ENCODE assay signal across 17 cellular contexts in the genomic region with DNA sequence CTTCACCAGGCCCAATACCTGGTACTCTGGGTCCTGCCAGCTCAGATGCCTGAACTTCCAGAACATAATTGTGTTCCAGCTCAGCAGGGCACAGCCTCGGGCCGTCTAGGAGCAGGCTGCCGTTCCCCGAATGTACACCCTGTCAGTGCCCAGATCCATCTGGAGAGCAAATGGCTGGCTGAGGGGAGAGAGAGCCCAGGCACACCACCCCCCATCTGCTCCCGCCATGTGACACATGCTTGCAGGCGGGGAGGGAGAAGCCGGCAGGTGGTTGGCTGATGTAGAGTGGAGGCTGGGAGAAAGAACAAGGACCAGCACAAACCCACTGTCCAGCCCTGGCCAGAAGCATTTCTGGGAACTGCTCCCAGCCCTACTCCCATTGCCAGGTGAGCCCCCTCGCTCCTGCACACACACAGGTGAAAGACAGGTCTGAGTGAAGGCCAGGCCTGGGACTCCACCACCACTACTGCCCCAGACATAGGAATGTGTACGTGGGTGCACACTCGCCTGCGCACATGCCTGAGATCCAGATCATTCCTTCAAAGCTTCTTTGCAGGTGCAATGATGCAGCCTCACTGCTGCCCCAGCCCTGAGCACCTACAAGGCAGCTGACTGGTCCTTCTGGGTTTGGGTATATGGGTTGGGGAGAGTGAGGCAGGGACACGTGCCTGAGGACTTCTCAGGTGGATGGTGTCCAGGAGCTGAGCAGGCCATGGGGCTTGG. TPM values are rescaled to one million over a fixed set of nuclear protein-coding genes. Genes with fewer than 3 reads are reported as not detected.
DNase-seq lines count a peak whose midpoint lies in the region; ATAC-seq and TF ChIP-seq lines count a peak whose summit lies in the region.
"Had no signal": no experiment of that assay in that cellular context is flagged by ENCODE, and none has a peak within 500 bp of the region (broad histone marks: within the 10 kb centered on the region; RNA-seq: fewer than 3 reads in every experiment).

No MANE protein-coding gene starts in this region.

- H3K9me2 ChIP-seq in GM23338 (ENCODE audit: insufficient read depth), result no peaks in the 10 kb centered on the region

- H3K4me3 ChIP-seq in GM23338 (peak overlapping the region; percentile 35; the same call in 1 of the 2 replicates), rectal smooth muscle tissue (ENCODE audit: low read length) (no peak overlapping the region), spleen (no peak overlapping the region)

- H3K79me2 ChIP-seq in GM23338 (replicated peaks; ENCODE audit: insufficient read depth), result no peaks in the 10 kb centered on the region; the same call in 1 of the 2 replicates
- H3K79me2 ChIP-seq: parathyroid adenoma had no signal

- H3K27ac ChIP-seq in GM23338 (ENCODE audit: low read depth) (no peak overlapping the region), rectal smooth muscle tissue (ENCODE audit: low read depth, low read length) (peak overlapping the region; percentile 47), spleen (no peak overlapping the region)
- H3K27ac ChIP-seq: HL-60, parathyroid adenoma had no signal

- H3K9me3 Mint-ChIP-seq in GM23338, result no peaks in the 10 kb centered on the region

- no peak overlapping the region for H3K27ac Mint-ChIP-seq in GM23338

- H3K27me3 ChIP-seq in GM23338 (ENCODE audit: insufficient read depth) (no peaks in the 10 kb centered on the region), rectal smooth muscle tissue (ENCODE audit: control insufficient read depth, insufficient read depth, low read length) (no peaks in the 10 kb centered on the region), spleen (replicated peaks in 1 of 7) (peaks cover 0 to 4% (median 0%) of the 10 kb centered on the region in 7 donors)

- H3F3A ChIP-seq in GM23338 (replicated peaks; ENCODE audit: low read depth), result no peaks in the 10 kb centered on the region

- peaks cover 54% of the 10 kb centered on the region for H3K4me1 ChIP-seq in GM23338 (ENCODE audit: insufficient read depth)
- peaks cover 21% of the 10 kb centered on the region for H3K4me1 ChIP-seq in rectal smooth muscle tissue (ENCODE audit: control insufficient read depth, insufficient read depth, low read length)
- peaks cover 0 to 23% (median 15%) of the 10 kb centered on the region in 6 donors for H3K4me1 ChIP-seq in spleen

- no peak overlapping the region for H3K4me3 Mint-ChIP-seq in GM23338

- TF ChIP-seq POLR2A in spleen (IDR thresholded peaks at IDR 0.05), result no peak

- WGBS in spleen, 5 donors, result 92 to 96% (median 93%) methylated on average over 7 to 12 of the region's 12 CpGs

- DNase-seq in GM23338 (ENCODE audit: low spot score), result no peak
- peak; percentile 70 for DNase-seq in RPMI7951 (ENCODE audit: low read depth)
- peak; percentile 59 for DNase-seq in Right ventricle myocardium superior
- no peak for DNase-seq in spleen
- no peak for DNase-seq in DMS79 (lab: John Stamatoyannopoulos, UW)
- no peak for DNase-seq in iPS-NIHi7 (ENCODE audit: extremely low spot score)
- DNase-seq in NCI-H146 (lab: John Stamatoyannopoulos, UW), result no peak
- DNase-seq: activated CD4-positive, alpha-beta T cell treated with anti-CD3 and anti-CD28 coated beads for 1 hour; GOT3; NCI-H2107; stimulated activated CD8-positive, alpha-beta memory T cell treated with anti-CD3 and anti-CD28 coated beads, Interleukin-4, amount 100 ng/mL, for 48 hours; T-helper 1 cell had no signal

- no peak overlapping the region for H3K9ac ChIP-seq in rectal smooth muscle tissue (ENCODE audit: low read length)
- H3K9ac ChIP-seq: parathyroid adenoma had no signal

- peak overlapping the region; percentile 73 for H3K4me2 ChIP-seq in GM23338

- H3K4me1 Mint-ChIP-seq in GM23338, result peaks cover 62% of the 10 kb centered on the region

- no peaks in the 10 kb centered on the region for H3K36me3 ChIP-seq in GM23338 (ENCODE audit: insufficient read depth)
- no peaks in the 10 kb centered on the region for H3K36me3 ChIP-seq in rectal smooth muscle tissue (ENCODE audit: control insufficient read depth, insufficient read depth, low read length)
- H3K36me3 ChIP-seq in spleen, result no peaks in the 10 kb centered on the region

- TF ChIP-seq CTCF in GM23338 (conservative IDR thresholded peaks at IDR 0.05; ENCODE audit: low read depth in 2 of 2) (no peak), spleen (IDR thresholded peaks at IDR 0.05 in 8 of 11, conservative IDR thresholded peaks at IDR 0.05 in 3 of 11) (no peak)

- ATAC-seq in GM23338 (no peak), Right ventricle myocardium superior (ENCODE audit: poor library complexity) (peak; percentile 32)

- no peaks in the 10 kb centered on the region for H4K20me1 ChIP-seq in GM23338 (replicated peaks; ENCODE audit: insufficient read depth)

- H2AFZ ChIP-seq in GM23338, result no peak overlapping the region
- H2AFZ ChIP-seq: parathyroid adenoma had no signal

- H3K36me3 Mint-ChIP-seq in GM23338 (ENCODE audit: low read depth), result no peaks in the 10 kb centered on the region; the same call in 2 of the 3 replicates

- H3K9me3 ChIP-seq in spleen, result no peaks in the 10 kb centered on the region

- intact Hi-C loops in Right ventricle myocardium superior (cut with DNase I) (no loop called here), spleen (cut with DNase I; ENCODE audit: low total_unique reads) (no loop called here)

- peaks cover 7% of the 10 kb centered on the region for H3K27me3 Mint-ChIP-seq in GM23338 (ENCODE audit: insufficient read depth, low read depth, poor library complexity)

TF ChIP-seq in GM23338, 12 proteins besides CTCF, POLR2A, EP300 and RAD21:
- TF ChIP-seq POLR2AphosphoS5 (IDR thresholded peaks at IDR 0.05; ENCODE audit: low read depth), result no peak
- TF ChIP-seq ZNF114 (CRISPR knock-in tag; IDR thresholded peaks at IDR 0.05), result no peak
- TF ChIP-seq CREB1 (CRISPR knock-in tag; IDR thresholded peaks at IDR 0.05; ENCODE audit: low read depth), result no peak
- no peak for TF ChIP-seq EZH2 (IDR thresholded peaks at IDR 0.05; ENCODE audit: low read depth, unreplicated experiment)
- no peak for TF ChIP-seq REST (IDR thresholded peaks at IDR 0.05; ENCODE audit: unreplicated experiment)

RNA-seq across cellular contexts. Expression of gene SEMA5B, which starts 53.5 kb away (rescaled TPM):
- 25.4 and 26.8 TPM in 2 replicates for total RNA-seq in GM23338 (2014; rRNA removed; shearing (Covaris generic))
- polyA plus RNA-seq in GM23338 (2016; fragmentation: Nextera tagmentation; extraction: Ambion mirVana) (8.0 and 11.0 TPM in 2 replicates), spleen (under 1 TPM; 0.41 to 0.51 (median 0.41) TPM)
- total RNA-seq in RPMI7951 (2014; rRNA removed; shearing (Covaris generic)), result not detected in 2 replicates
- total RNA-seq in Right ventricle myocardium superior (2.1 TPM), spleen (under 1 TPM in 4 of 7 donors, not detected in 3; 0.09 to 0.63 (median 0.41) TPM)
- total RNA-seq: Daoy, mesenteric fat pad had no signal

Comparison
In these comparisons a context has a peak if more than half of its experiments do, and no peak if none do; other contexts are left out.
1. DNase-seq: peak in RPMI7951 (single experiment) and Right ventricle myocardium superior (single experiment); none in GM23338 (single experiment), spleen (single experiment), DMS79 (single experiment), iPS-NIHi7 (single experiment) and NCI-H146 (single experiment).